Comparison of ENCODE assay signal across 13 cellular contexts in genomic region chr10:83995932-83996331, GRCh38.
"Had no signal": no experiment of that assay in that cellular context is flagged by ENCODE, and none has a peak within 500 bp of the region (broad histone marks: within the 10 kb centered on the region; RNA-seq: fewer than 3 reads in every experiment).

No MANE protein-coding gene starts in this region.

- H3K9me3 Mint-ChIP-seq: activated naive CD4-positive, alpha-beta T cell treated with anti-CD3 and anti-CD28 coated beads, Interleukin-2, amount 50 U/mL, for 72 hours; natural killer cell treated with Interleukin-12 subunit alpha and Interleukin-12 subunit beta and Interleukin-15 and Interleukin-18, amount 100 ng/mL, for 72 hours; stimulated activated memory B cell treated with anti-CD40 and anti-IgM and Interleukin-4, amounts not matched to agents 10 μg/mL and 1 μg/mL and 100 μg/mL, for 72 hours; WTC11 had no signal

- DNase-seq: activated CD4-positive, alpha-beta T cell treated with anti-CD3 and anti-CD28 coated beads for 48 hours; activated gamma-delta T cell treated with Interleukin-2 at 50 U/mL for 16 hours; amygdala; head of caudate nucleus; nucleus accumbens; sigmoid colon; stimulated activated CD4-positive, alpha-beta T cell treated with anti-CD3 and anti-CD28 coated beads, Interleukin-4, amount 100 ng/mL, for 4 hours; upper lobe of right lung had no signal

- H3K4me3 Mint-ChIP-seq: natural killer cell treated with Interleukin-12 subunit alpha and Interleukin-12 subunit beta and Interleukin-15 and Interleukin-18, amount 100 ng/mL, for 72 hours; stimulated activated memory B cell treated with anti-CD40 and anti-IgM and Interleukin-4, amounts not matched to agents 10 μg/mL and 1 μg/mL and 100 μg/mL, for 72 hours; WTC11 had no signal

- H3K4me1 Mint-ChIP-seq: stimulated activated memory B cell treated with anti-CD40 and anti-IgM and Interleukin-4, amounts not matched to agents 10 μg/mL and 1 μg/mL and 100 μg/mL, for 72 hours had no signal

- ATAC-seq: activated naive CD4-positive, alpha-beta T cell treated with anti-CD3 and anti-CD28 coated beads, Interleukin-2, amount 50 U/mL, for 72 hours; left lobe of liver; natural killer cell treated with Interleukin-12 subunit alpha and Interleukin-12 subunit beta and Interleukin-15 and Interleukin-18, amount 100 ng/mL, for 72 hours; stimulated activated memory B cell treated with anti-CD40 and anti-IgM and Interleukin-4, amounts not matched to agents 10 μg/mL and 1 μg/mL and 100 μg/mL, for 72 hours; upper lobe of right lung; WTC11 had no signal

- H3K27ac Mint-ChIP-seq: activated naive CD4-positive, alpha-beta T cell treated with anti-CD3 and anti-CD28 coated beads, Interleukin-2, amount 50 U/mL, for 72 hours; natural killer cell treated with Interleukin-12 subunit alpha and Interleukin-12 subunit beta and Interleukin-15 and Interleukin-18, amount 100 ng/mL, for 72 hours; stimulated activated memory B cell treated with anti-CD40 and anti-IgM and Interleukin-4, amounts not matched to agents 10 μg/mL and 1 μg/mL and 100 μg/mL, for 72 hours; WTC11 had no signal

- H3K36me3 Mint-ChIP-seq: activated naive CD4-positive, alpha-beta T cell treated with anti-CD3 and anti-CD28 coated beads, Interleukin-2, amount 50 U/mL, for 72 hours; natural killer cell treated with Interleukin-12 subunit alpha and Interleukin-12 subunit beta and Interleukin-15 and Interleukin-18, amount 100 ng/mL, for 72 hours; stimulated activated memory B cell treated with anti-CD40 and anti-IgM and Interleukin-4, amounts not matched to agents 10 μg/mL and 1 μg/mL and 100 μg/mL, for 72 hours; WTC11 had no signal
